In the genomic region with DNA sequence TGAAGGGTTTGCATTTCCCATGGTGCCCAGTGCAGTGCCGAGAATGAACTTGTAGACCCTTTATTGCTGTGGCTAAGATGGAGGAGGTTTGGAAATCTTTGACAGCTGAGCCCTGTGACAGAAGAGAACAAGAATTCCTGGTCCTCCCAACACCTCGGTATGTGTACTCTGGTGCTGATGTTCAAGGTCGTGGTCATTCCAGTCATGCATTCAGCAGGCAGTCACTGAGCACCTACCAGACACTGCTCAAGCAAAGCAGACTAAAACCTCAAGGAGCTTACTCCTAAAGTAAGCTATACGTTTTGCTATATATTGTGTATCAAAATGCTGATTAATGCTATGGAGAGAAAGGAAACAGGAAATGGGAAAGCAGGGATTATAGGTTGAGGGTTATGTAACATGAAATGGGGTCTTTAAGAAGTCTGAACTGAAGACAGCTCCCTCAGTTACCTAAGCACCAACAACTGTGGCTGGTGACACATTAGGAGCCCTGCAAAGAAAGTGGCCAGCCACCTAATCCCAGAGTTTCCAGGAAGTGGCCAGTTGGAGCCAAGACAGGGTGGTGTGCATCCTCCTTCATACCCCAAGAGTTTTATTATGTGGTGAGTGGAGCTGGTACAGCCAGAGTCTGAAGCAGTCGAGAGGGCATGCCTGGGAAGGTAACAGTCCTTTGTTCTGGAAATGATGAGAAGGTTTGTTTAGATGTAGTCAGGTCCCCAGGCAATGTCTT, we compare ENCODE assay signal across 1 cellular context.
TF ChIP-seq lines count a peak whose summit lies in the region.

No MANE protein-coding gene starts in this region.

TF ChIP-seq in IMR-90, 13 proteins besides CTCF, POLR2A, EP300 and RAD21:
- TF ChIP-seq, protein P1, sequence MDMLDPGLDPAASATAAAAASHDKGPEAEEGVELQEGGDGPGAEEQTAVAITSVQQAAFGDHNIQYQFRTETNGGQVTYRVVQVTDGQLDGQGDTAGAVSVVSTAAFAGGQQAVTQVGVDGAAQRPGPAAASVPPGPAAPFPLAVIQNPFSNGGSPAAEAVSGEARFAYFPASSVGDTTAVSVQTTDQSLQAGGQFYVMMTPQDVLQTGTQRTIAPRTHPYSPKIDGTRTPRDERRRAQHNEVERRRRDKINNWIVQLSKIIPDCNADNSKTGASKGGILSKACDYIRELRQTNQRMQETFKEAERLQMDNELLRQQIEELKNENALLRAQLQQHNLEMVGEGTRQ (IDR thresholded peaks at IDR 0.05; ENCODE audit: low read depth, low read length) = no peak
- TF ChIP-seq, protein P2, sequence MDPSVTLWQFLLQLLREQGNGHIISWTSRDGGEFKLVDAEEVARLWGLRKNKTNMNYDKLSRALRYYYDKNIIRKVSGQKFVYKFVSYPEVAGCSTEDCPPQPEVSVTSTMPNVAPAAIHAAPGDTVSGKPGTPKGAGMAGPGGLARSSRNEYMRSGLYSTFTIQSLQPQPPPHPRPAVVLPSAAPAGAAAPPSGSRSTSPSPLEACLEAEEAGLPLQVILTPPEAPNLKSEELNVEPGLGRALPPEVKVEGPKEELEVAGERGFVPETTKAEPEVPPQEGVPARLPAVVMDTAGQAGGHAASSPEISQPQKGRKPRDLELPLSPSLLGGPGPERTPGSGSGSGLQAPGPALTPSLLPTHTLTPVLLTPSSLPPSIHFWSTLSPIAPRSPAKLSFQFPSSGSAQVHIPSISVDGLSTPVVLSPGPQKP (IDR thresholded peaks at IDR 0.05; ENCODE audit: borderline replicate concordance, low read depth, low read length) = no peak
- no peak for TF ChIP-seq CHD1 (IDR thresholded peaks at IDR 0.05; ENCODE audit: low read depth, low read length)
- TF ChIP-seq RCOR1 (IDR thresholded peaks at IDR 0.05; ENCODE audit: insufficient replicate concordance, low read length) = no peak
- TF ChIP-seq NFE2L2 (IDR thresholded peaks at IDR 0.05; ENCODE audit: low read depth, low read length) = no peak
- TF ChIP-seq RFX5 (IDR thresholded peaks at IDR 0.05; ENCODE audit: low read depth, low read length) = no peak
- no peak for TF ChIP-seq SMC3 (IDR thresholded peaks at IDR 0.05; ENCODE audit: low read depth, low read length)
- no peak for TF ChIP-seq MXI1 (IDR thresholded peaks at IDR 0.05; ENCODE audit: borderline replicate concordance, low read depth, low read length)
- no peak for TF ChIP-seq BHLHE40 (IDR thresholded peaks at IDR 0.05; ENCODE audit: low read depth, low read length)
- no peak for TF ChIP-seq FOS (IDR thresholded peaks at IDR 0.05; ENCODE audit: low read depth, low read length)
- TF ChIP-seq MAFK (IDR thresholded peaks at IDR 0.05; ENCODE audit: low read depth, low read length) = no peak
- no peak for TF ChIP-seq CEBPB (IDR thresholded peaks at IDR 0.05; ENCODE audit: low read depth, low read length)
- no peak for TF ChIP-seq MAZ (IDR thresholded peaks at IDR 0.05; ENCODE audit: borderline replicate concordance, low read depth, low read length)
TF ChIP-seq in IMR-90: peak in this region for 0.
